8 cellular contexts compared by ENCODE assay signal in genomic region chr16:48611329-48612137, GRCh38. TPM values are rescaled to one million over a fixed set of nuclear protein-coding genes. Genes with fewer than 3 reads are reported as not detected.
DNase-seq lines count a peak whose midpoint lies in the region; ATAC-seq and TF ChIP-seq lines count a peak whose summit lies in the region.

No MANE protein-coding gene starts in this region.

- no peak overlapping the region for H2BK15ac ChIP-seq in mesenchymal stem cell (ENCODE audit: low read depth, poor library complexity, severe bottlenecking)

- no peak overlapping the region for H4K8ac ChIP-seq in mesenchymal stem cell (ENCODE audit: low read length)

- peak overlapping the region; percentile 95 for H3K27ac ChIP-seq in mammary epithelial cell (ENCODE audit: insufficient read depth, low read depth, low read length)
- peak overlapping the region; percentile 100 for H3K27ac ChIP-seq in neutrophil
- H3K27ac ChIP-seq in mesenchymal stem cell (ENCODE audit: low read length, poor library complexity, severe bottlenecking) = no peak overlapping the region

- DNase-seq in CD1c-positive myeloid dendritic cell (ENCODE audit: extremely low spot score) (peak; percentile 82), T-helper 22 cell (ENCODE audit: low read depth) (peak; percentile 91), mammary epithelial cell (peak; percentile 80), NCI-H1092 treated with DMSO at 0.1 percent for 48 hours (lab: John Stamatoyannopoulos, UW) (no peak), mesenchymal stem cell (no peak)

- peak; percentile 26 for ATAC-seq in HG02798 (IDR thresholded peaks at IDR 0.05; ENCODE audit: poor library complexity, unreplicated experiment)
- ATAC-seq in GM21367 (IDR thresholded peaks at IDR 0.05; ENCODE audit: unreplicated experiment) = no peak

- H3K36me3 ChIP-seq in mammary epithelial cell (ENCODE audit: insufficient read depth, low read length) (no peaks in the 10 kb centered on the region), neutrophil (peaks cover 3% of the 10 kb centered on the region), mesenchymal stem cell (ENCODE audit: control insufficient read depth in 1 of 2, insufficient read depth in 2 of 2, low read depth in 1 of 2, low read length in 2 of 2) (peaks cover 0 to 4% of the 10 kb centered on the region in 2 experiments)

- H3K18ac ChIP-seq in mesenchymal stem cell (ENCODE audit: low read depth in 1 of 2, low read length in 2 of 2) = no peak overlapping the region

- H3K4me2 ChIP-seq in mammary epithelial cell (ENCODE audit: insufficient read depth, low read depth, low read length) (peak overlapping the region; percentile 43), mesenchymal stem cell (ENCODE audit: low read length, poor library complexity, severe bottlenecking) (no peak overlapping the region)

- H3K4me3 ChIP-seq in mammary epithelial cell (replicated peaks in 1 of 3; ENCODE audit: insufficient read depth in 1 of 3, low read depth in 2 of 3, low read length in 3 of 3) (no peak overlapping the region), neutrophil (ENCODE audit: low read depth in 1 of 2, low read length in 1 of 2) (peak overlapping the region; percentile 30 to 90), mesenchymal stem cell (ENCODE audit: insufficient read depth in 1 of 2, low read depth in 1 of 2, low read length in 2 of 2) (no peak overlapping the region)

- TF ChIP-seq CTCF in mammary epithelial cell (conservative IDR thresholded peaks at IDR 0.05 in 1 of 2, IDR thresholded peaks at IDR 0.05 in 1 of 2; ENCODE audit: extremely low read depth in 1 of 2, insufficient read depth in 1 of 2, low read depth in 1 of 2, low read length in 2 of 2) = no peak
- TF ChIP-seq CTCF in neutrophil (IDR thresholded peaks at IDR 0.05) = peak; percentile 50

- peaks cover 30% of the 10 kb centered on the region for H3K79me2 ChIP-seq in mammary epithelial cell (ENCODE audit: insufficient read depth, low read length)

- intact Hi-C loops in mammary epithelial cell (cut with micrococcal nuclease) = no loop called here

- peak overlapping the region; percentile 63 for H3K9ac ChIP-seq in mammary epithelial cell (ENCODE audit: insufficient read depth, low read length)
- H3K9ac ChIP-seq in mesenchymal stem cell (ENCODE audit: low read length) = no peak overlapping the region

- H2AFZ ChIP-seq in mammary epithelial cell (ENCODE audit: low read depth, low read length) (peak overlapping the region; percentile 57), mesenchymal stem cell (ENCODE audit: low read depth, low read length) (no peak overlapping the region)

- dilution Hi-C loops in mammary epithelial cell (cut with HindIII; ENCODE audit: low sequenced_read_pairs) = loop anchor here (25.0 kb wide), 1 partner anchor 249 kb away; no protein-coding TSS in a partner anchor

- no peak overlapping the region for H3K23ac ChIP-seq in mesenchymal stem cell (ENCODE audit: low read length in 2 of 2)

- WGBS in mammary epithelial cell (ENCODE audit: low coverage, missing lambda C conversion rate) = 2% methylated on average over 4 of the region's 5 CpGs
- 70% methylated on average over 4 of the region's 5 CpGs for WGBS in mesenchymal stem cell

- H4K91ac ChIP-seq in mesenchymal stem cell (ENCODE audit: low read length) = no peak overlapping the region

- H3K14ac ChIP-seq in mesenchymal stem cell (ENCODE audit: low read length in 2 of 2) = no peak overlapping the region

- no peak overlapping the region for H2BK120ac ChIP-seq in mesenchymal stem cell (ENCODE audit: low read depth, low read length)

- no peak overlapping the region for H2AK5ac ChIP-seq in mesenchymal stem cell (ENCODE audit: low read length, severe bottlenecking)

- in situ Hi-C loops in mammary epithelial cell (cut with MboI; ENCODE audit: low sequenced_read_pairs in 2 of 2) = loop anchor here in 1 of 2 donors (10.0 kb wide), 1 partner anchor 67 kb away; no protein-coding TSS in a partner anchor

- H3K4ac ChIP-seq in mesenchymal stem cell (ENCODE audit: low read depth in 1 of 2, low read length in 2 of 2) = no peak overlapping the region

- peaks cover 46% of the 10 kb centered on the region for H3K4me1 ChIP-seq in mammary epithelial cell (ENCODE audit: insufficient read depth, low read length)
- H3K4me1 ChIP-seq in neutrophil (ENCODE audit: control insufficient read depth in 1 of 2, insufficient read depth in 1 of 2, low read depth in 1 of 2, low read length in 1 of 2) = peaks cover 78 to 84% of the 10 kb centered on the region in 2 experiments
- peaks cover 9% of the 10 kb centered on the region for H3K4me1 ChIP-seq in mesenchymal stem cell (ENCODE audit: control insufficient read depth, insufficient read depth, low read depth, low read length)

- BruUV-seq in mammary epithelial cell (replicated peaks; lab: Mats Ljungman, UMichigan) = TSS peak; percentile 19

- no peaks in the 10 kb centered on the region for H3K27me3 ChIP-seq in mammary epithelial cell (ENCODE audit: insufficient read depth, low read length)
- H3K27me3 ChIP-seq in neutrophil = no peaks in the 10 kb centered on the region
- H3K27me3 ChIP-seq in mesenchymal stem cell (ENCODE audit: control insufficient read depth in 1 of 2, insufficient read depth in 1 of 2, low read length in 2 of 2) = no peaks in the 10 kb centered on the region

- CTCF ChIA-PET in mammary epithelial cell (lab: Charles Lee; ENCODE audit: low non-redundant PET) = interaction anchor here (0.9 kb wide), 1 partner anchor 12 kb away, joined by 3 read pairs; no protein-coding TSS in a partner anchor

- no peaks in the 10 kb centered on the region for H4K20me1 ChIP-seq in mammary epithelial cell (ENCODE audit: insufficient read depth, low read length)

- H2BK5ac ChIP-seq in mesenchymal stem cell (ENCODE audit: low read depth, low read length, poor library complexity, severe bottlenecking) = no peak overlapping the region

- H3K9me3 ChIP-seq in mammary epithelial cell (replicated peaks; ENCODE audit: insufficient read depth, low read length) (no peaks in the 10 kb centered on the region), neutrophil (no peaks in the 10 kb centered on the region), mesenchymal stem cell (ENCODE audit: control insufficient read depth, low read length) (no peaks in the 10 kb centered on the region)

- peak overlapping the region in 1 of 2 experiments; percentile 21 for H2BK12ac ChIP-seq in mesenchymal stem cell (ENCODE audit: low read length in 2 of 2)

- no peaks in the 10 kb centered on the region for H3K79me1 ChIP-seq in mesenchymal stem cell (replicated peaks; ENCODE audit: low read length, poor library complexity, severe bottlenecking)

RNA-seq across cellular contexts. Expression of gene N4BP1, which starts 1.6 kb away (rescaled TPM):
- 10 to 100 TPM; 32.8 to 34.3 TPM for total RNA-seq in mammary epithelial cell
- polyA plus RNA-seq in mammary epithelial cell = 10.5 TPM
- 24.0 TPM for polyA minus RNA-seq in mammary epithelial cell
- polyA plus RNA-seq in mesenchymal stem cell (2013, experiment 1 of 2) = 17.5 TPM
- 16.5 TPM for polyA plus RNA-seq in mesenchymal stem cell (2013, experiment 2 of 2)

Comparison
In these comparisons a context has a peak if more than half of its experiments do, and no peak if none do; other contexts are left out.
1. DNase-seq: peak in CD1c-positive myeloid dendritic cell (single experiment), T-helper 22 cell (single experiment) and mammary epithelial cell (single experiment); none in NCI-H1092 treated with DMSO at 0.1 percent for 48 hours (single experiment) and mesenchymal stem cell (single experiment).
2. H3K4me3 ChIP-seq: peak in neutrophil (2 of 2); none in mammary epithelial cell (0 of 3) and mesenchymal stem cell (0 of 2).